Comparison of ENCODE assay signal across 8 cellular contexts in genomic region chr6:132512638-132513632, GRCh38. TPM values are rescaled to one million over a fixed set of nuclear protein-coding genes. Genes with fewer than 3 reads are reported as not detected.
A peak's percentile ranks its signal among the peaks of the same experiment; 100 is the strongest.
DNase-seq lines count a peak whose midpoint lies in the region; ATAC-seq lines count a peak whose summit lies in the region.

TSS of gene STX7 (minus strand) at chr6:132513116. CDS start at chr6:132503530, 9,586 bp downstream.

- peaks cover 9% of the 10 kb centered on the region for H3K36me3 ChIP-seq in BLaER1

- H4K20me1 ChIP-seq in BLaER1 = peaks cover 15% of the 10 kb centered on the region

- intact Hi-C loops in left colon (cut with DNase I, micrococcal nuclease) = no loop called here

- peak within 1 kb of the TSS; percentile 74 for H3K9ac ChIP-seq in BLaER1

- H3K4me2 ChIP-seq in BLaER1 = peak within 1 kb of the TSS; percentile 82

- H3K27me3 ChIP-seq in BLaER1 = no peaks in the 10 kb centered on the region

- ATAC-seq in HG03457 (IDR thresholded peaks at IDR 0.05; ENCODE audit: unreplicated experiment) (peak; percentile 87), left colon (peak; percentile 94)

- DNase-seq in GM19240 (ENCODE audit: insufficient read length, low spot score) = peak; percentile 64
- DNase-seq in NCI-H526 treated with DMSO at 0.1 percent for 48 hours (lab: John Stamatoyannopoulos, UW) = peak; percentile 83
- peak; percentile 78 for DNase-seq in activated CD4-positive, alpha-beta T cell treated with anti-CD3 and anti-CD28 coated beads, Interleukin-2, amount 50 U/mL, for 1 hour
- peak; percentile 29 for DNase-seq in cortex of kidney (lab: John Stamatoyannopoulos, UW)
- DNase-seq in left colon = peak; percentile 89 to 91
- DNase-seq in stimulated activated CD4-positive, alpha-beta T cell treated with anti-CD3 and anti-CD28 coated beads, Interleukin-1b, Interleukin-23, amount 100 ng/mL, for 4 hours (ENCODE audit: low read depth in 2 of 2) = peak; percentile 77 to 79

- no peaks in the 10 kb centered on the region for H3K9me3 ChIP-seq in BLaER1

- peak within 1 kb of the TSS; percentile 71 for H3K27ac ChIP-seq in BLaER1

- H3K4me1 ChIP-seq in BLaER1 = peaks cover 29% of the 10 kb centered on the region

- H3K4me3 ChIP-seq in BLaER1 = peak within 1 kb of the TSS; percentile 78

RNA-seq across cellular contexts. Expression of gene STX7, which starts in this region (rescaled TPM):
- 10 to 100 TPM; 52.4 to 70.9 TPM for total RNA-seq in left colon

Comparison
In these comparisons a context has a peak if more than half of its experiments do, and no peak if none do; other contexts are left out.
1. Peak in every context shown above with its lines: DNase-seq, ATAC-seq, H3K4me3 ChIP-seq and H3K27ac ChIP-seq.
2. DNase-seq: peak in every context shown above with its lines; median percentile 90 in left colon; 83 in NCI-H526 treated with DMSO at 0.1 percent for 48 hours; 78 in activated CD4-positive, alpha-beta T cell treated with anti-CD3 and anti-CD28 coated beads, Interleukin-2, amount 50 U/mL, for 1 hour; 78 in stimulated activated CD4-positive, alpha-beta T cell treated with anti-CD3 and anti-CD28 coated beads, Interleukin-1b, Interleukin-23, amount 100 ng/mL, for 4 hours; 64 in GM19240; 29 in cortex of kidney.